Comparison of ENCODE assay signal across 9 cellular contexts in the genomic region with DNA sequence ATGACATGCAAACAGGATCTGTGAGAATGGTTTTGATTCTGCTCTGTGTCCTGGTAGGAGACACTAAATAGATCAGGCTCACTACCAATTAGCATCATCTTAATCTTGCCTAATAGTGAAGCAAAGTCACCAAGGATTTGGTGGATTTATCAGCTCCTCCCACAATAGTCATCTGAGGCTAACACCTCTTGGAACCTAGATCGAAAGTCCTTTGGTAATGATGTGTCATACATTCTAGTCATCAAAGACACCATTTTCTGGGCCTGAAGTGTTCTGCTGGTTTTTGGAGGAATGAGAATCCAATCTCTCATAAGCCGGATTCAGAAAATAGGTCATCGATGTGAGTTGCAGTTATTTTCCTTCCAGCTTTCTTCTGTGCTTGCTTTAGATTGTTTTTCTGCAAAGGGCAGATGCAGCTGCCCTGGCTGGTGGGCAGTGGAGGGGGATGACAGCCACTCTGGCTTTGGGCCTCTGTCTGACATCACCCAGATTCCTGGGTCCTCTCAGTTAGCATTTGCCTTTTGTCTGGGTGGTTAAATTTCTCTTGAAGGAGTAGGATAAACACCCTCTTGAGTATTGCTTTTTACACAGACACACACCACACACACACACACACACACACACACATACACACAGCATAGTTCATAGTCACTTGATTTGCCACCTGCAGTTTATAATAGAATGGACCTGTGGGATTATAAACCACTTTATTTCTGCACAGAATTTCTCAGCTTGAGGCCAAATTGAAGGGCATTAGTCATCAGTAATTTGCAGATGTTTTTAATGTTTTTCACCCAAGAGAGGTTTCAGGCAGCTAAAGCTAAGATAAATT. TPM values are rescaled to one million over a fixed set of nuclear protein-coding genes. Genes with fewer than 3 reads are reported as not detected.
A peak's percentile ranks its signal among the peaks of the same experiment; 100 is the strongest.
DNase-seq lines count a peak whose midpoint lies in the region; ATAC-seq and TF ChIP-seq lines count a peak whose summit lies in the region.
"Had no signal": no experiment of that assay in that cellular context is flagged by ENCODE, and none has a peak within 500 bp of the region (broad histone marks: within the 10 kb centered on the region; RNA-seq: fewer than 3 reads in every experiment).

A gene with protein sequence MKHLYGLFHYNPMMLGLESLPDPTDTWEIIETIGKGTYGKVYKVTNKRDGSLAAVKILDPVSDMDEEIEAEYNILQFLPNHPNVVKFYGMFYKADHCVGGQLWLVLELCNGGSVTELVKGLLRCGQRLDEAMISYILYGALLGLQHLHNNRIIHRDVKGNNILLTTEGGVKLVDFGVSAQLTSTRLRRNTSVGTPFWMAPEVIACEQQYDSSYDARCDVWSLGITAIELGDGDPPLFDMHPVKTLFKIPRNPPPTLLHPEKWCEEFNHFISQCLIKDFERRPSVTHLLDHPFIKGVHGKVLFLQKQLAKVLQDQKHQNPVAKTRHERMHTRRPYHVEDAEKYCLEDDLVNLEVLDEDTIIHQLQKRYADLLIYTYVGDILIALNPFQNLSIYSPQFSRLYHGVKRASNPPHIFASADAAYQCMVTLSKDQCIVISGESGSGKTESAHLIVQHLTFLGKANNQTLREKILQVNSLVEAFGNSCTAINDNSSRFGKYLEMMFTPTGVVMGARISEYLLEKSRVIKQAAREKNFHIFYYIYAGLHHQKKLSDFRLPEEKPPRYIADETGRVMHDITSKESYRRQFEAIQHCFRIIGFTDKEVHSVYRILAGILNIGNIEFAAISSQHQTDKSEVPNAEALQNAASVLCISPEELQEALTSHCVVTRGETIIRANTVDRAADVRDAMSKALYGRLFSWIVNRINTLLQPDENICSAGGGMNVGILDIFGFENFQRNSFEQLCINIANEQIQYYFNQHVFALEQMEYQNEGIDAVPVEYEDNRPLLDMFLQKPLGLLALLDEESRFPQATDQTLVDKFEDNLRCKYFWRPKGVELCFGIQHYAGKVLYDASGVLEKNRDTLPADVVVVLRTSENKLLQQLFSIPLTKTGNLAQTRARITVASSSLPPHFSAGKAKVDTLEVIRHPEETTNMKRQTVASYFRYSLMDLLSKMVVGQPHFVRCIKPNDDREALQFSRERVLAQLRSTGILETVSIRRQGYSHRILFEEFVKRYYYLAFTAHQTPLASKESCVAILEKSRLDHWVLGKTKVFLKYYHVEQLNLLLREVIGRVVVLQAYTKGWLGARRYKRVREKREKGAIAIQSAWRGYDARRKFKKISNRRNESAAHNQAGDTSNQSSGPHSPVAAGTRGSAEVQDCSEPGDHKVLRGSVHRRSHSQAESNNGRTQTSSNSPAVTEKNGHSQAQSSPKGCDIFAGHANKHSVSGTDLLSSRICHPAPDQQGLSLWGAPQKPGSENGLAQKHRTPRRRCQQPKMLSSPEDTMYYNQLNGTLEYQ (N-terminal part only) (plus strand): TSS at position 198 of the 832 bp plus-strand sequence. CDS start 141 bp downstream, at position 339.

- H3K27me3 Mint-ChIP-seq in activated CD4-positive, alpha-beta memory T cell treated with anti-CD3 and anti-CD28 coated beads, Interleukin-2, amount 10 ng/mL, durations not matched to agents 7 days and 5 days: no peaks in the 10 kb centered on the region

- no peaks in the 10 kb centered on the region for H3K4me1 ChIP-seq in uterus

- peak; percentile 33 for ATAC-seq in GM19043 (IDR thresholded peaks at IDR 0.05; ENCODE audit: low read depth, unreplicated experiment)
- peak; percentile 50 for ATAC-seq in HG03521 (IDR thresholded peaks at IDR 0.05; ENCODE audit: unreplicated experiment)

- H3K27ac Mint-ChIP-seq in activated CD4-positive, alpha-beta memory T cell treated with anti-CD3 and anti-CD28 coated beads, Interleukin-2, amount 10 ng/mL, durations not matched to agents 7 days and 5 days: no peak within 1 kb of the TSS

- TF ChIP-seq POLR2A in uterus (IDR thresholded peaks at IDR 0.05): no peak

- H3K27ac ChIP-seq in uterus: no peak within 1 kb of the TSS

- H3K36me3 ChIP-seq in uterus: no peaks in the 10 kb centered on the region

- CTCF ChIA-PET in activated CD4-positive, alpha-beta memory T cell treated with anti-CD3 and anti-CD28 coated beads, Interleukin-2, amount 10 ng/mL, durations not matched to agents 7 days and 5 days (lab: Charles Lee): no interaction called here

- H3K27me3 ChIP-seq in uterus: no peaks in the 10 kb centered on the region

- no peak within 1 kb of the TSS for H3K4me3 ChIP-seq in uterus

- H3K9me3 Mint-ChIP-seq in activated CD4-positive, alpha-beta memory T cell treated with anti-CD3 and anti-CD28 coated beads, Interleukin-2, amount 10 ng/mL, durations not matched to agents 7 days and 5 days: no peaks in the 10 kb centered on the region

- no peaks in the 10 kb centered on the region for H3K36me3 Mint-ChIP-seq in activated CD4-positive, alpha-beta memory T cell treated with anti-CD3 and anti-CD28 coated beads, Interleukin-2, amount 10 ng/mL, durations not matched to agents 7 days and 5 days (ENCODE audit: low read depth)

- no peak within 1 kb of the TSS for H3K4me3 Mint-ChIP-seq in activated CD4-positive, alpha-beta memory T cell treated with anti-CD3 and anti-CD28 coated beads, Interleukin-2, amount 10 ng/mL, durations not matched to agents 7 days and 5 days

- POLR2A ChIA-PET in activated CD4-positive, alpha-beta memory T cell treated with anti-CD3 and anti-CD28 coated beads, Interleukin-2, amount 10 ng/mL, durations not matched to agents 7 days and 5 days (lab: Charles Lee): no interaction called here

- no peak for TF ChIP-seq CTCF in uterus (IDR thresholded peaks at IDR 0.05)

- H3K9me3 ChIP-seq in uterus: no peaks in the 10 kb centered on the region

- H3K4me1 Mint-ChIP-seq in activated CD4-positive, alpha-beta memory T cell treated with anti-CD3 and anti-CD28 coated beads, Interleukin-2, amount 10 ng/mL, durations not matched to agents 7 days and 5 days: peaks cover 12% of the 10 kb centered on the region

- intact Hi-C loops in uterus (cut with DNase I; ENCODE audit: low total_unique reads): no loop called here

- DNase-seq in cerebellar cortex (ENCODE audit: low spot score): peak; percentile 50
- DNase-seq in putamen (ENCODE audit: low spot score): peak; percentile 38
- DNase-seq in uterus: no peak
- DNase-seq in activated CD4-positive, alpha-beta memory T cell treated with anti-CD3 and anti-CD28 coated beads, Interleukin-2, amount 10 ng/mL, durations not matched to agents 7 days and 5 days: no peak
- DNase-seq in NOMO-1 treated with DMSO at 0.1 percent for 48 hours (lab: John Stamatoyannopoulos, UW; ENCODE audit: unreplicated experiment): no peak
- DNase-seq in stimulated activated CD4-positive, alpha-beta T cell treated with anti-CD3 and anti-CD28 coated beads, Interleukin-4, amount 100 ng/mL, for 1 hour: no peak
- DNase-seq: stimulated activated CD4-positive, alpha-beta T cell treated with anti-CD3 and anti-CD28 coated beads, Interleukin-15, amount 100 ng/mL, for 24 hours had no signal

RNA-seq across cellular contexts. Expression of the gene that starts here (rescaled TPM):
- total RNA-seq in uterus: 1 to 10 TPM in 1 of 4 donors, under 1 TPM in 1, not detected in 2; 0.09 to 9.1 TPM
- total RNA-seq in activated CD4-positive, alpha-beta memory T cell treated with anti-CD3 and anti-CD28 coated beads, Interleukin-2, amount 10 ng/mL, durations not matched to agents 7 days and 5 days: under 1 TPM; 0.18 to 0.38 TPM

Comparison
In these comparisons a context has a peak if more than half of its experiments do, and no peak if none do; other contexts are left out.
1. DNase-seq: peak in cerebellar cortex (single experiment) and putamen (single experiment); none in uterus (0 of 2), activated CD4-positive, alpha-beta memory T cell treated with anti-CD3 and anti-CD28 coated beads, Interleukin-2, amount 10 ng/mL, durations not matched to agents 7 days and 5 days (single experiment), NOMO-1 treated with DMSO at 0.1 percent for 48 hours (single experiment) and stimulated activated CD4-positive, alpha-beta T cell treated with anti-CD3 and anti-CD28 coated beads, Interleukin-4, amount 100 ng/mL, for 1 hour (single experiment).